In genomic region chr11:118927554-118928107, GRCh38 we compare ENCODE assay signal across 9 cellular contexts. TPM values are rescaled to one million over a fixed set of nuclear protein-coding genes. Genes with fewer than 3 reads are reported as not detected.
DNase-seq lines count a peak whose midpoint lies in the region; ATAC-seq, FAIRE-seq and TF ChIP-seq lines count a peak whose summit lies in the region.
"Had no signal": no experiment of that assay in that cellular context is flagged by ENCODE, and none has a peak within 500 bp of the region (broad histone marks: within the 10 kb centered on the region; RNA-seq: fewer than 3 reads in every experiment).

No MANE protein-coding gene starts in this region.

- in situ Hi-C loops in HAP-1 (cut with MboI; ENCODE audit: low sequenced_read_pairs), result no loop called here

- H3K4me1 ChIP-seq in HAP-1 (peaks cover 13% of the 10 kb centered on the region), gastroesophageal sphincter (peaks cover 0 to 68% (median 25%) of the 10 kb centered on the region in 3 donors), small intestine (ENCODE audit: control insufficient read depth in 2 of 2, insufficient read depth in 1 of 2, low read depth in 1 of 2, low read length in 1 of 2) (peaks cover 2 to 6% of the 10 kb centered on the region in 2 donors)

- H3K4me3 ChIP-seq in HAP-1, result peak overlapping the region; percentile 56
- H3K4me3 ChIP-seq in WI38 (ENCODE audit: low read depth, low read length), result peak overlapping the region; percentile 72; the same call in 1 of the 2 replicates
- H3K4me3 ChIP-seq in gastroesophageal sphincter, result peak overlapping the region in 1 of 2 donors; percentile 86
- peak overlapping the region in 1 of 2 donors; percentile 73 for H3K4me3 ChIP-seq in small intestine (ENCODE audit: low read depth in 1 of 2, low read length in 2 of 2)

- no peak for ATAC-seq in gastroesophageal sphincter
- ATAC-seq in GM19023 (IDR thresholded peaks at IDR 0.05; ENCODE audit: unreplicated experiment), result no peak
- ATAC-seq in GM21381 (IDR thresholded peaks at IDR 0.05; ENCODE audit: unreplicated experiment), result no peak

- TF ChIP-seq POLR2A in gastroesophageal sphincter (IDR thresholded peaks at IDR 0.05), result no peak

- FAIRE-seq in small intestine (lab: Jason Lieb, UNC), result no peak
- FAIRE-seq: endometrium had no signal

- no peaks in the 10 kb centered on the region for H3K36me3 ChIP-seq in HAP-1 (replicated peaks)
- H3K36me3 ChIP-seq in gastroesophageal sphincter, result no peaks in the 10 kb centered on the region
- no peaks in the 10 kb centered on the region for H3K36me3 ChIP-seq in small intestine (ENCODE audit: control insufficient read depth in 2 of 2, insufficient read depth in 2 of 2, low read length in 2 of 2)

- no peak for TF ChIP-seq EP300 in gastroesophageal sphincter (IDR thresholded peaks at IDR 0.05)

- 9 to 13% methylated on average over 2 to 5 of the region's 7 CpGs for WGBS in gastroesophageal sphincter (ENCODE audit: low coverage in 1 of 2), 2 donors
- WGBS in small intestine, 3 donors, result 5 to 12% (median 11%) methylated on average over 7 of the region's 7 CpGs

- H3K9me3 ChIP-seq in HAP-1 (no peaks in the 10 kb centered on the region), gastroesophageal sphincter (no peaks in the 10 kb centered on the region), small intestine (ENCODE audit: control insufficient read depth, low read depth) (no peaks in the 10 kb centered on the region)

- H3K27me3 ChIP-seq in HAP-1 (ENCODE audit: low read depth) (no peaks in the 10 kb centered on the region), gastroesophageal sphincter (no peaks in the 10 kb centered on the region), small intestine (ENCODE audit: control insufficient read depth in 2 of 2, insufficient read depth in 2 of 2, low read length in 2 of 2) (no peaks in the 10 kb centered on the region)

- DNase-seq in HAP-1 (ENCODE audit: low spot score in 2 of 2), result no peak
- no peak for DNase-seq in small intestine
- DNase-seq in NCI-H1436 (lab: John Stamatoyannopoulos, UW), result no peak
- DNase-seq in midbrain (lab: John Stamatoyannopoulos, UW), result no peak

- TF ChIP-seq CTCF in WI38 (IDR thresholded peaks at IDR 0.05; ENCODE audit: low read depth, low read length), result no peak
- no peak for TF ChIP-seq CTCF in gastroesophageal sphincter (IDR thresholded peaks at IDR 0.05)

- H3K27ac ChIP-seq in gastroesophageal sphincter (peak overlapping the region; percentile 59 to 98 (median 95)), small intestine (ENCODE audit: low read depth in 1 of 2, low read length in 1 of 2) (peak overlapping the region; percentile 73 to 97)

RNA-seq across cellular contexts. Expression of gene BCL9L, which starts 1.9 kb away (rescaled TPM):
- total RNA-seq in gastroesophageal sphincter, result 10 to 100 TPM; 24.6 to 66.2 (median 30.8) TPM
- 10 to 100 TPM; 11.6 to 23.5 (median 14.3) TPM for polyA plus RNA-seq in small intestine

RNA-seq across cellular contexts. Expression of gene UPK2, which starts 28.5 kb away (rescaled TPM):
- total RNA-seq in gastroesophageal sphincter, result not detected
- polyA plus RNA-seq in small intestine, result not detected

RNA-seq across cellular contexts. Expression of gene FOXR1, which starts 43.9 kb away (rescaled TPM):
- not detected for total RNA-seq in gastroesophageal sphincter
- polyA plus RNA-seq in small intestine, result not detected

RNA-seq across cellular contexts. Expression of gene CXCR5, which starts 43.9 kb away (rescaled TPM):
- under 1 TPM in 1 of 4 donors, not detected in 3; 0.08 TPM for total RNA-seq in gastroesophageal sphincter
- under 1 TPM; 0.22 to 0.61 (median 0.54) TPM for polyA plus RNA-seq in small intestine
